20 cellular contexts compared by ENCODE assay signal in the genomic region with DNA sequence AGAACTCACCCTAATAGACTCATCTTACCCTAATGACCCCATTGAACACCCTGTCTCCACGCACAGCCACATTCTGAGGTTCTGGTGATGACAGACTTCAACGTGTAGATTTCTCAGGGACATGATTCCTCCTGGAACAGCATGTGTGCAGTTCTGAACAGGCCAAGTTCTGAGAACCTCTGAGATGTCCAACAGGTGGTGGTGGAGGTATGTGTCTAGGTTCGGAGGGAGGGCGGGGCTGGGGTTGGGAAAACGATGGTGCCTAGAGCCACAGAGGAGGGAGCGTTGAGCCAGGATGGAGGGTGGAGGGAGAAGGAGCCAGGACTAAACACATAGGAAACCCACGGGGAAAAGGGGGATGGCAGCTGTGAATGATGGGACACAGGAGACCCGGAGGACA. TPM values are rescaled to one million over a fixed set of nuclear protein-coding genes. Genes with fewer than 3 reads are reported as not detected.
DNase-seq lines count a peak whose midpoint lies in the region; ATAC-seq and TF ChIP-seq lines count a peak whose summit lies in the region.
"Had no signal": no experiment of that assay in that cellular context is flagged by ENCODE, and none has a peak within 500 bp of the region (broad histone marks: within the 10 kb centered on the region; RNA-seq: fewer than 3 reads in every experiment).

No MANE protein-coding gene starts in this region.

- H3K14ac ChIP-seq in mesenchymal stem cell (ENCODE audit: low read length in 2 of 2), result no peak overlapping the region

- no peak for TF ChIP-seq EP300 in suprapubic skin (IDR thresholded peaks at IDR 0.05)

- H3K27ac ChIP-seq in HEK293 (ENCODE audit: extremely low read depth, low read depth, low read length) (no peak overlapping the region), ascending aorta (peak overlapping the region; percentile 19 to 63), mesenchymal stem cell (ENCODE audit: low read length, poor library complexity, severe bottlenecking) (no peak overlapping the region), suprapubic skin (peak overlapping the region; percentile 74)
- no peak overlapping the region for H3K27ac ChIP-seq in naive thymus-derived CD4-positive, alpha-beta T cell (ENCODE audit: low read depth, low read length)
- H3K27ac ChIP-seq: RWPE1 had no signal

- H3K4ac ChIP-seq in mesenchymal stem cell (ENCODE audit: low read depth in 1 of 2, low read length in 2 of 2), result no peak overlapping the region

- H2BK12ac ChIP-seq in mesenchymal stem cell (ENCODE audit: low read length in 2 of 2), result peak overlapping the region in 1 of 2 experiments; percentile 6

- peak overlapping the region; percentile 73 for H2BK15ac ChIP-seq in mesenchymal stem cell (ENCODE audit: low read depth, poor library complexity, severe bottlenecking)

- H3K4me1 ChIP-seq in HEK293 (ENCODE audit: control insufficient read depth, insufficient read depth, low read length) (no peaks in the 10 kb centered on the region), ascending aorta (peaks cover 0 to 7% of the 10 kb centered on the region in 2 donors), mesenchymal stem cell (ENCODE audit: control insufficient read depth, insufficient read depth, low read depth, low read length) (peaks cover 3% of the 10 kb centered on the region), suprapubic skin (peaks cover 20% of the 10 kb centered on the region)
- H3K4me1 ChIP-seq in naive thymus-derived CD4-positive, alpha-beta T cell (ENCODE audit: control insufficient read depth in 2 of 2, insufficient read depth in 2 of 2, low read length in 2 of 2), result no peaks in the 10 kb centered on the region

- intact Hi-C loops in ascending aorta (cut with DNase I), result no loop called here
- intact Hi-C loops in naive thymus-derived CD4-positive, alpha-beta T cell (cut with micrococcal nuclease), result no loop called here

- TF ChIP-seq CTCF in HEK293 (tag by site-specific recombination; IDR thresholded peaks at IDR 0.05) (no peak), ascending aorta (IDR thresholded peaks at IDR 0.05) (no peak), suprapubic skin (IDR thresholded peaks at IDR 0.05) (no peak)

- no peaks in the 10 kb centered on the region for H3K36me3 Mint-ChIP-seq in activated naive CD4-positive, alpha-beta T cell treated with anti-CD3 and anti-CD28 coated beads, Interleukin-2, amount 50 U/mL, for 72 hours
- peaks cover 0 to 2% (median 0%) of the 10 kb centered on the region in 5 donors for H3K36me3 Mint-ChIP-seq in naive thymus-derived CD4-positive, alpha-beta T cell
- H3K36me3 Mint-ChIP-seq: CD4-positive, CD25-positive, alpha-beta regulatory T cell had no signal

- CTCF ChIA-PET in HEK293 (lab: Yijun Ruan, JAX), result no interaction called here
- CTCF ChIA-PET in naive thymus-derived CD4-positive, alpha-beta T cell (lab: Charles Lee), result no interaction called here

- no peak for ATAC-seq in activated naive CD4-positive, alpha-beta T cell treated with anti-CD3 and anti-CD28 coated beads, Interleukin-2, amount 50 U/mL, for 72 hours
- ATAC-seq in naive thymus-derived CD4-positive, alpha-beta T cell, result no peak

- no peak overlapping the region for H2BK120ac ChIP-seq in mesenchymal stem cell (ENCODE audit: low read depth, low read length)

- POLR2A ChIA-PET in HEK293 (lab: Yijun Ruan, JAX), result no interaction called here
- POLR2A ChIA-PET in naive thymus-derived CD4-positive, alpha-beta T cell (lab: Charles Lee), result no interaction called here

- no peak overlapping the region for H4K8ac ChIP-seq in mesenchymal stem cell (ENCODE audit: low read length)

- no peaks in the 10 kb centered on the region for H3K4me1 Mint-ChIP-seq in naive thymus-derived CD4-positive, alpha-beta T cell
- H3K4me1 Mint-ChIP-seq: CD4-positive, CD25-positive, alpha-beta regulatory T cell; IgD-negative memory B cell had no signal

- H3K18ac ChIP-seq in mesenchymal stem cell (ENCODE audit: low read depth in 1 of 2, low read length in 2 of 2), result no peak overlapping the region

- H3K4me2 ChIP-seq in mesenchymal stem cell (ENCODE audit: low read length, poor library complexity, severe bottlenecking), result no peak overlapping the region

- DNase-seq in ascending aorta (ENCODE audit: low spot score in 2 of 2) (no peak), mesenchymal stem cell (no peak), suprapubic skin (ENCODE audit: low spot score in 2 of 2) (no peak), hippocampal formation (lab: John Stamatoyannopoulos, UW) (no peak), DMS79 (lab: John Stamatoyannopoulos, UW) (no peak)
- DNase-seq in activated naive CD4-positive, alpha-beta T cell treated with anti-CD3 and anti-CD28 coated beads, Interleukin-2, amount 50 U/mL, for 72 hours (ENCODE audit: low spot score in 2 of 2), result no peak
- no peak for DNase-seq in naive thymus-derived CD4-positive, alpha-beta T cell
- DNase-seq: CD4-positive, CD25-positive, alpha-beta regulatory T cell; H7; HFFc6; NCI-H1105; NCI-H146; NCI-H2029; NCI-H226; NCI-H510A treated with DMSO at 0.1 percent for 48 hours; NCI-H748 treated with DMSO at 0.1 percent for 48 hours had no signal

- no peak overlapping the region for H3K9ac ChIP-seq in mesenchymal stem cell (ENCODE audit: low read length)

- WGBS in mesenchymal stem cell, result 96% methylated on average over 8 of the region's 8 CpGs
- 80% methylated on average over 8 of the region's 8 CpGs for WGBS in suprapubic skin

- no peak overlapping the region for H2AFZ ChIP-seq in mesenchymal stem cell (ENCODE audit: low read depth, low read length)

- no peaks in the 10 kb centered on the region for H3K36me3 ChIP-seq in HEK293 (ENCODE audit: control insufficient read depth in 2 of 2, insufficient read depth in 1 of 2, low read length in 2 of 2)
- no peaks in the 10 kb centered on the region for H3K36me3 ChIP-seq in ascending aorta
- no peaks in the 10 kb centered on the region for H3K36me3 ChIP-seq in mesenchymal stem cell (ENCODE audit: control insufficient read depth in 1 of 2, insufficient read depth in 2 of 2, low read depth in 1 of 2, low read length in 2 of 2)
- no peaks in the 10 kb centered on the region for H3K36me3 ChIP-seq in suprapubic skin
- no peaks in the 10 kb centered on the region for H3K36me3 ChIP-seq in naive thymus-derived CD4-positive, alpha-beta T cell (ENCODE audit: control insufficient read depth in 2 of 3, insufficient read depth in 3 of 3, low read length in 3 of 3)

- H3K4me3 ChIP-seq in HEK293 (ENCODE audit: low read depth, low read length), result no peak overlapping the region
- H3K4me3 ChIP-seq in ascending aorta, result no peak overlapping the region
- H3K4me3 ChIP-seq in mesenchymal stem cell (ENCODE audit: insufficient read depth in 1 of 2, low read depth in 1 of 2, low read length in 2 of 2), result no peak overlapping the region
- H3K4me3 ChIP-seq in suprapubic skin, result no peak overlapping the region
- H3K4me3 ChIP-seq in naive thymus-derived CD4-positive, alpha-beta T cell (ENCODE audit: low read length), result no peak overlapping the region

- H4K91ac ChIP-seq in mesenchymal stem cell (ENCODE audit: low read length), result no peak overlapping the region

- no peaks in the 10 kb centered on the region for H3K9me3 Mint-ChIP-seq in activated naive CD4-positive, alpha-beta T cell treated with anti-CD3 and anti-CD28 coated beads, Interleukin-2, amount 50 U/mL, for 72 hours
- peaks cover 0 to 4% (median 0%) of the 10 kb centered on the region in 11 donors for H3K9me3 Mint-ChIP-seq in naive thymus-derived CD4-positive, alpha-beta T cell
- H3K9me3 Mint-ChIP-seq: IgD-negative memory B cell had no signal

- no peaks in the 10 kb centered on the region for H3K9me3 ChIP-seq in HEK293 (ENCODE audit: control insufficient read depth, insufficient read depth, low read depth, low read length)
- H3K9me3 ChIP-seq in ascending aorta, result no peaks in the 10 kb centered on the region
- no peaks in the 10 kb centered on the region for H3K9me3 ChIP-seq in mesenchymal stem cell (ENCODE audit: control insufficient read depth, low read length)
- H3K9me3 ChIP-seq in suprapubic skin, result no peaks in the 10 kb centered on the region
- H3K9me3 ChIP-seq in naive thymus-derived CD4-positive, alpha-beta T cell (ENCODE audit: control insufficient read depth in 2 of 3, low read length in 3 of 3), result no peaks in the 10 kb centered on the region

- no peaks in the 10 kb centered on the region for H3K27me3 ChIP-seq in ascending aorta
- no peaks in the 10 kb centered on the region for H3K27me3 ChIP-seq in mesenchymal stem cell (ENCODE audit: control insufficient read depth in 1 of 2, insufficient read depth in 1 of 2, low read length in 2 of 2)
- H3K27me3 ChIP-seq in suprapubic skin, result no peaks in the 10 kb centered on the region
- no peaks in the 10 kb centered on the region for H3K27me3 ChIP-seq in naive thymus-derived CD4-positive, alpha-beta T cell (ENCODE audit: control insufficient read depth in 2 of 2, insufficient read depth in 2 of 2, low read length in 2 of 2)

- H3K23ac ChIP-seq in mesenchymal stem cell (ENCODE audit: low read length in 2 of 2), result no peak overlapping the region

- no peak overlapping the region for H2BK5ac ChIP-seq in mesenchymal stem cell (ENCODE audit: low read depth, low read length, poor library complexity, severe bottlenecking)

- H3K27me3 Mint-ChIP-seq in naive thymus-derived CD4-positive, alpha-beta T cell, result peaks cover 0 to 9% (median 5%) of the 10 kb centered on the region in 5 donors

- H3K79me1 ChIP-seq in mesenchymal stem cell (replicated peaks; ENCODE audit: low read length, poor library complexity, severe bottlenecking), result no peaks in the 10 kb centered on the region

- no peak overlapping the region for H3K4me3 Mint-ChIP-seq in naive thymus-derived CD4-positive, alpha-beta T cell
- H3K4me3 Mint-ChIP-seq: CD4-positive, CD25-positive, alpha-beta regulatory T cell; HFFc6; IgD-negative memory B cell had no signal

- no peak overlapping the region for H3K27ac Mint-ChIP-seq in activated naive CD4-positive, alpha-beta T cell treated with anti-CD3 and anti-CD28 coated beads, Interleukin-2, amount 50 U/mL, for 72 hours
- no peak overlapping the region for H3K27ac Mint-ChIP-seq in naive thymus-derived CD4-positive, alpha-beta T cell
- H3K27ac Mint-ChIP-seq: CD4-positive, CD25-positive, alpha-beta regulatory T cell; HFFc6; IgD-negative memory B cell had no signal

- TF ChIP-seq POLR2A in suprapubic skin (IDR thresholded peaks at IDR 0.05), result no peak

- no peak overlapping the region for H2AK5ac ChIP-seq in mesenchymal stem cell (ENCODE audit: low read length, severe bottlenecking)

RNA-seq across cellular contexts. Expression of gene FBLN1, which starts 43.4 kb away (rescaled TPM):
- total RNA-seq in ascending aorta, result 580 TPM
- polyA plus RNA-seq in mesenchymal stem cell (2013, experiment 1 of 2), result 190 TPM
- 191 TPM for polyA plus RNA-seq in mesenchymal stem cell (2013, experiment 2 of 2)
- total RNA-seq in suprapubic skin, result 100 to 1,000 TPM; 111 to 174 (median 139) TPM
- total RNA-seq in activated naive CD4-positive, alpha-beta T cell treated with anti-CD3 and anti-CD28 coated beads, Interleukin-2, amount 50 U/mL, for 72 hours, result under 1 TPM; 0.39 to 0.57 TPM
- total RNA-seq in naive thymus-derived CD4-positive, alpha-beta T cell, result 1 to 10 TPM in 1 of 5 experiments, under 1 TPM in 1, not detected in 3; 0.11 to 1.1 TPM
- not detected for polyA plus RNA-seq in naive thymus-derived CD4-positive, alpha-beta T cell
- polyA plus RNA-seq: CD4-positive, CD25-positive, alpha-beta regulatory T cell; IgD-negative memory B cell had no signal

RNA-seq across cellular contexts. Expression of gene RIBC2, which starts 45.7 kb away (rescaled TPM):
- total RNA-seq in ascending aorta (not detected), suprapubic skin (1 to 10 TPM in 1 of 4 donors, under 1 TPM in 1, not detected in 2; 0.30 to 5.7 TPM)
- polyA plus RNA-seq in mesenchymal stem cell (2013, experiment 1 of 2), result 0.41 TPM
- polyA plus RNA-seq in mesenchymal stem cell (2013, experiment 2 of 2), result 0.41 TPM
- 1 to 10 TPM; 6.7 to 9.7 TPM for total RNA-seq in activated naive CD4-positive, alpha-beta T cell treated with anti-CD3 and anti-CD28 coated beads, Interleukin-2, amount 50 U/mL, for 72 hours
- total RNA-seq in naive thymus-derived CD4-positive, alpha-beta T cell, result 1 to 10 TPM in 2 of 5 experiments, under 1 TPM in 1, not detected in 2; 0.59 to 9.5 (median 1.4) TPM
- not detected for polyA plus RNA-seq in naive thymus-derived CD4-positive, alpha-beta T cell
- polyA plus RNA-seq: IgD-negative memory B cell had no signal

RNA-seq across cellular contexts. Expression of gene SMC1B, which starts 45.8 kb away (rescaled TPM):
- total RNA-seq in ascending aorta (not detected), suprapubic skin (under 1 TPM in 1 of 4 donors, not detected in 3; 0.21 TPM)
- polyA plus RNA-seq in mesenchymal stem cell (2013, experiment 1 of 2), result not detected
- not detected for polyA plus RNA-seq in mesenchymal stem cell (2013, experiment 2 of 2)
- under 1 TPM; 0.80 to 0.93 TPM for total RNA-seq in activated naive CD4-positive, alpha-beta T cell treated with anti-CD3 and anti-CD28 coated beads, Interleukin-2, amount 50 U/mL, for 72 hours
- under 1 TPM in 2 of 5 experiments, not detected in 3; 0.11 to 0.70 TPM for total RNA-seq in naive thymus-derived CD4-positive, alpha-beta T cell
- polyA plus RNA-seq in naive thymus-derived CD4-positive, alpha-beta T cell, result not detected
- total RNA-seq: CD4-positive, CD25-positive, alpha-beta regulatory T cell; H7 had no signal
- polyA plus RNA-seq: BJ; CD4-positive, CD25-positive, alpha-beta regulatory T cell; IgD-negative memory B cell had no signal

Comparison
In these comparisons a context has a peak if more than half of its experiments do, and no peak if none do; other contexts are left out.
1. H3K27ac ChIP-seq: peak in ascending aorta (2 of 2) and suprapubic skin (single experiment); none in HEK293 (single experiment), mesenchymal stem cell (single experiment) and naive thymus-derived CD4-positive, alpha-beta T cell (single experiment).
2. RNA of gene FBLN1, which starts 43.4 kb away (total RNA-seq): 580 TPM in ascending aorta (single experiment) and 111 to 174 TPM in suprapubic skin; 0.39 to 0.57 TPM in activated naive CD4-positive, alpha-beta T cell treated with anti-CD3 and anti-CD28 coated beads, Interleukin-2, amount 50 U/mL, for 72 hours and 0.11 to 1.1 TPM in naive thymus-derived CD4-positive, alpha-beta T cell; every median in the first group is over 10 times any median in the second.